ENCODE assay signal across 22 cellular contexts in the genomic region with DNA sequence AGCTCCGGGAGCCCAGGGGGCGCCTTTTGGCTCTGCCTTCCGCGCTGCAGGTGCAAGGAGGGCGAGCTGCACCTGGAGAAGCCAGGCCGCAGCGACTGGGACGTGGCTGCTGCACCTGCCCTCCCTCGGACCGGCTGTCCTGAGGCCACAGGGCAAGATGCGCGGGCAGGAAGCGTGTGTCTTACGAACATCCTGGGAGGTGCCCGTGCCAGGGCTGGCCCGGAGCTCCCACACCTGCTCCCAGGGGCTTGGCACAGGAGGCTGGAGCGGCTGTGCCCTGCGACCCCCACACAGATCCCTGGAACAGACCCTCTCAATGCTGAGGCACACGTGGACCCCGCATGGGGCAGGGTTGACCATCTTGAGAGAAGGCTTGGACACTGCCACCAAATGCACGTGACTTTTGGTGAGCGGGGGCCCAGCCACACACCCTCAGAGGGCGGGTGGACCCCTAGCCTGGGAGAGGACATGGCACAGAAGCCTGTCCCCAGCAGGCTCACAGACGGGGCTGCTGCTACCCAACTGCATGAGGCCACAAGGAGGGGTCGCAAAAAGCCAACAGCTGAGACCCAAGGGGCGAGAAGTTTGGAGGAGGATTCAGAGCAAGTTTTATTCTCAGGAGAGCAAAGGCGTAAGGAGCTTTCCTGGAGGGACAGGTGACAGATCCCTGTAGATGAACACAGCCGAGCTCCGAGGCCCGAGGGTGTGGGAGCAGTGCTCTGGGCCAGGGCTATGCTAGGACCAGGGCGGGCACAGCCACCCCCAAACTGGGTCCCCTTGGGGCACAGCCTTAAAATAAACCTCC. TPM values are rescaled to one million over a fixed set of nuclear protein-coding genes. Genes with fewer than 3 reads are reported as not detected.
A peak's percentile ranks its signal among the peaks of the same experiment; 100 is the strongest.
DNase-seq lines count a peak whose midpoint lies in the region; ATAC-seq, FAIRE-seq and TF ChIP-seq lines count a peak whose summit lies in the region.
"Had no signal": no experiment of that assay in that cellular context is flagged by ENCODE, and none has a peak within 500 bp of the region (broad histone marks: within the 10 kb centered on the region; RNA-seq: fewer than 3 reads in every experiment).

No MANE protein-coding gene starts in this region.

- H4K20me1 ChIP-seq in Karpas-422 (ENCODE audit: insufficient read depth, low read depth, low read length) = peaks cover 21% of the 10 kb centered on the region; the same call in 1 of the 2 replicates
- H4K20me1 ChIP-seq in HepG2 (ENCODE audit: insufficient read depth, low read length) = peaks cover 4% of the 10 kb centered on the region; the same call in 1 of the 2 replicates

- TF ChIP-seq POLR2A in Peyer's patch (IDR thresholded peaks at IDR 0.05) (no peak), HepG2 (IDR thresholded peaks at IDR 0.05; ENCODE audit: insufficient read depth in 1 of 2, low read depth in 2 of 2, low read length in 2 of 2) (no peak)

- no peak overlapping the region for H2AFZ ChIP-seq in Karpas-422 (ENCODE audit: low read length)
- no peak overlapping the region for H2AFZ ChIP-seq in HepG2 (ENCODE audit: low read length)

- H3K36me3 Mint-ChIP-seq in Caco-2 (ENCODE audit: insufficient read depth, unreplicated experiment) = peaks cover 69% of the 10 kb centered on the region

- H3K9ac ChIP-seq in Karpas-422 (ENCODE audit: low read length) (peak overlapping the region; percentile 53; the same call in 1 of the 2 replicates), HepG2 (ENCODE audit: insufficient read depth, low read depth, low read length) (no peak overlapping the region)

- H3K9me3 ChIP-seq in Karpas-422 (ENCODE audit: low read length) (no peaks in the 10 kb centered on the region), Peyer's patch (no peaks in the 10 kb centered on the region), HepG2 (ENCODE audit: low read length) (no peaks in the 10 kb centered on the region), Caco-2 (peaks cover 6% of the 10 kb centered on the region; the same call in 1 of the 2 replicates), HAP-1 (no peaks in the 10 kb centered on the region)
- H3K9me3 ChIP-seq: heart left ventricle, prostate gland, upper lobe of left lung had no signal

- H3K4me1 ChIP-seq in Karpas-422 (ENCODE audit: low read length) = peaks cover 31% of the 10 kb centered on the region
- peaks cover 0 to 42% (median 3%) of the 10 kb centered on the region in 4 donors for H3K4me1 ChIP-seq in Peyer's patch
- peaks cover 31% of the 10 kb centered on the region for H3K4me1 ChIP-seq in HepG2 (ENCODE audit: insufficient read depth, low read length)
- H3K4me1 ChIP-seq in Caco-2 = no peaks in the 10 kb centered on the region
- no peaks in the 10 kb centered on the region; the same call in 1 of the 2 replicates for H3K4me1 ChIP-seq in HAP-1

- CTCF ChIA-PET in HepG2 (lab: Yijun Ruan, JAX; ENCODE audit: low intra/inter-chr PET ratio, low total read pairs) = no interaction called here
- CTCF ChIA-PET in Caco-2 (lab: Charles Lee) = interaction anchor here (0.6 kb wide), 1 partner anchor 239 kb away, joined by 3 read pairs; no protein-coding TSS in a partner anchor

- TF ChIP-seq EP300 in HepG2 (IDR thresholded peaks at IDR 0.05; ENCODE audit: low read depth in 2 of 2, low read length in 2 of 2) (no peak), HepG2 (CRISPR knock-in tag; IDR thresholded peaks at IDR 0.05; ENCODE audit: borderline replicate concordance) (no peak)

- POLR2A ChIA-PET in HepG2 (lab: Yijun Ruan, JAX) (interaction anchor here (1.1 kb wide), 1 partner anchor 27 kb away, joined by 3 read pairs; the partner anchor contains the start of gene CEP131), Caco-2 (lab: Charles Lee) (no interaction called here)

- FAIRE-seq in HepG2 (lab: Jason Lieb, UNC) = no peak
- FAIRE-seq: GM18507, H54 had no signal

- ATAC-seq in HepG2 = no peak
- ATAC-seq: stimulated activated naive CD8-positive, alpha-beta T cell treated with anti-CD3 and anti-CD28 coated beads, Interleukin-15, Interleukin-2, amounts not matched to agents 100 U/mL and 50 U/mL, for 24 hours had no signal

- intact Hi-C loops in HepG2 (cut with micrococcal nuclease; ENCODE audit: unreplicated experiment) (no loop called here), Caco-2 (cut with micrococcal nuclease; ENCODE audit: unreplicated experiment) (no loop called here)

- H3K9me2 ChIP-seq in Karpas-422 (replicated peaks; ENCODE audit: insufficient read depth, low read length) = no peaks in the 10 kb centered on the region

- H3K36me3 ChIP-seq in Karpas-422 (ENCODE audit: insufficient read depth, low read length) (peaks cover 15% of the 10 kb centered on the region; the same call in 1 of the 2 replicates), Peyer's patch (peaks cover 0 to 16% (median 0%) of the 10 kb centered on the region in 3 donors), HepG2 (replicated peaks in 1 of 2; ENCODE audit: control insufficient read depth in 1 of 2, insufficient read depth in 2 of 2, low read length in 2 of 2) (peaks cover 16 to 20% of the 10 kb centered on the region in 2 experiments), Caco-2 (ENCODE audit: control insufficient read depth, insufficient read depth, low read length) (peaks cover 3% of the 10 kb centered on the region; the same call in 1 of the 2 replicates), HAP-1 (replicated peaks) (peaks cover 26% of the 10 kb centered on the region)

- H3K27ac ChIP-seq in Karpas-422 (ENCODE audit: low read length) = peak overlapping the region; percentile 85
- H3K27ac ChIP-seq in Peyer's patch = peak overlapping the region in 3 of 4 donors; percentile 5 to 73 (median 61)
- no peak overlapping the region for H3K27ac ChIP-seq in HepG2 (ENCODE audit: extremely low read length, insufficient read depth, low read length)
- H3K27ac ChIP-seq: HL-60, prostate gland, upper lobe of left lung had no signal

- DNase-seq in NCI-H1417 (lab: John Stamatoyannopoulos, UW) (peak in 2 of 3 experiments; percentile 76 to 78), NCI-H1417 treated with DMSO at 0.1 percent for 48 hours (lab: John Stamatoyannopoulos, UW) (no peak), Karpas-422 (no peak), Peyer's patch (peak in 1 of 3 donors; percentile 67), HepG2 (ENCODE audit: low spot score) (no peak), NCI-H146 treated with DMSO at 0.1 percent for 48 hours (lab: John Stamatoyannopoulos, UW; ENCODE audit: unreplicated experiment) (no peak), Caco-2 (no peak), HAP-1 (ENCODE audit: low spot score in 2 of 2) (no peak)
- DNase-seq: 8988T; activated CD4-positive, alpha-beta memory T cell treated with anti-CD3 and anti-CD28 coated beads for 36 hours; CD4-positive, CD25-positive, alpha-beta regulatory T cell; KG1; nephron progenitor cell; stimulated activated naive CD8-positive, alpha-beta T cell treated with anti-CD3 and anti-CD28 coated beads, Interleukin-15, Interleukin-2, amounts not matched to agents 100 U/mL and 50 U/mL, for 24 hours; T-helper 1 cell had no signal

- 94% methylated on average over 30 of the region's 31 CpGs for WGBS in HepG2 (ENCODE audit: low lambda C conversion rate)

- in situ Hi-C loops in HepG2 (cut with HindIII; ENCODE audit: extremely low pct_ligation_motif_present, low pct_unique_long_range_greater_than_20kb) (no loop called here), HAP-1 (cut with MboI; ENCODE audit: low sequenced_read_pairs) (no loop called here)

- H3K27me3 ChIP-seq in Karpas-422 (ENCODE audit: low read length) (no peaks in the 10 kb centered on the region), Peyer's patch (no peaks in the 10 kb centered on the region), HepG2 (ENCODE audit: control insufficient read depth in 1 of 2, insufficient read depth in 2 of 2, low read length in 2 of 2) (no peaks in the 10 kb centered on the region), Caco-2 (replicated peaks; ENCODE audit: control insufficient read depth, insufficient read depth, low read length) (no peaks in the 10 kb centered on the region), HAP-1 (ENCODE audit: low read depth) (no peaks in the 10 kb centered on the region)
- H3K27me3 ChIP-seq: heart left ventricle, upper lobe of left lung had no signal

- TF ChIP-seq CTCF in Peyer's patch (IDR thresholded peaks at IDR 0.05) = no peak
- TF ChIP-seq CTCF in HepG2 (CRISPR knock-in tag; IDR thresholded peaks at IDR 0.05) = no peak
- TF ChIP-seq CTCF in Caco-2 (IDR thresholded peaks at IDR 0.05; ENCODE audit: insufficient read depth in 1 of 2, low read depth in 1 of 2, low read length in 1 of 2, severe bottlenecking in 1 of 2, unreplicated experiment in 1 of 2) = no peak

- no peaks in the 10 kb centered on the region for H3K79me2 ChIP-seq in Karpas-422 (ENCODE audit: low read length)
- no peaks in the 10 kb centered on the region for H3K79me2 ChIP-seq in HepG2 (ENCODE audit: insufficient read depth, low read length)

- BruUV-seq in HepG2 (replicated peaks; lab: Mats Ljungman, UMichigan) (no TSS peak), Caco-2 (replicated peaks; lab: Mats Ljungman, UMichigan) (no TSS peak)

- no peaks in the 10 kb centered on the region for H3K4me1 Mint-ChIP-seq in Caco-2 (ENCODE audit: low read depth, unreplicated experiment)

- no peak overlapping the region for H3K4me3 Mint-ChIP-seq in Caco-2 (ENCODE audit: unreplicated experiment)
- H3K4me3 Mint-ChIP-seq: activated CD4-positive, alpha-beta memory T cell treated with anti-CD3 and anti-CD28 coated beads for 36 hours; activated T-helper 1 cell treated with anti-CD3 and anti-CD28 coated beads, Interleukin-12 subunit alpha, Interleukin-12 subunit beta, Interleukin-2, Interleukin-4 antibody, amounts not matched to agents 30 ng/mL and 10 ng/mL and 1 ng/mL, durations not matched to agents 14 hours and 24 hours and 36 hours; CD4-positive, CD25-positive, alpha-beta regulatory T cell; nephron progenitor cell had no signal

- TF ChIP-seq RAD21 in HepG2 (CRISPR knock-in tag; IDR thresholded peaks at IDR 0.05) = no peak

- H3K4me3 ChIP-seq in Karpas-422 (ENCODE audit: low read length) = peak overlapping the region; percentile 43; the same call in 1 of the 2 replicates
- H3K4me3 ChIP-seq in Peyer's patch = no peak overlapping the region
- H3K4me3 ChIP-seq in HepG2 (replicated peaks in 1 of 3; ENCODE audit: insufficient read depth in 1 of 3, low read depth in 2 of 3, low read length in 3 of 3) = no peak overlapping the region
- no peak overlapping the region for H3K4me3 ChIP-seq in Caco-2 (ENCODE audit: low read depth, low read length)
- H3K4me3 ChIP-seq in HAP-1 = no peak overlapping the region
- H3K4me3 ChIP-seq: heart left ventricle, prostate gland, upper lobe of left lung had no signal

- H3K27ac Mint-ChIP-seq in Caco-2 (ENCODE audit: unreplicated experiment) = no peak overlapping the region
- H3K27ac Mint-ChIP-seq: activated CD4-positive, alpha-beta memory T cell treated with anti-CD3 and anti-CD28 coated beads for 36 hours; activated T-helper 1 cell treated with anti-CD3 and anti-CD28 coated beads, Interleukin-12 subunit alpha, Interleukin-12 subunit beta, Interleukin-2, Interleukin-4 antibody, amounts not matched to agents 30 ng/mL and 10 ng/mL and 1 ng/mL, durations not matched to agents 14 hours and 24 hours and 36 hours; CD4-positive, CD25-positive, alpha-beta regulatory T cell; nephron progenitor cell had no signal

- H3K4me2 ChIP-seq in Karpas-422 (ENCODE audit: low read depth, low read length, poor library complexity, severe bottlenecking) (peak overlapping the region; percentile 77), HepG2 (ENCODE audit: low read depth, low read length) (no peak overlapping the region)

- H3K27me3 Mint-ChIP-seq in Caco-2 (ENCODE audit: insufficient read depth, unreplicated experiment) = no peaks in the 10 kb centered on the region
- H3K27me3 Mint-ChIP-seq: activated CD4-positive, alpha-beta memory T cell treated with anti-CD3 and anti-CD28 coated beads for 36 hours; CD4-positive, CD25-positive, alpha-beta regulatory T cell had no signal

- no peaks in the 10 kb centered on the region for H3K9me3 Mint-ChIP-seq in Caco-2 (ENCODE audit: unreplicated experiment)
- H3K9me3 Mint-ChIP-seq: activated CD4-positive, alpha-beta memory T cell treated with anti-CD3 and anti-CD28 coated beads for 36 hours; activated T-helper 1 cell treated with anti-CD3 and anti-CD28 coated beads, Interleukin-12 subunit alpha, Interleukin-12 subunit beta, Interleukin-2, Interleukin-4 antibody, amounts not matched to agents 30 ng/mL and 10 ng/mL and 1 ng/mL, durations not matched to agents 14 hours and 24 hours and 36 hours; nephron progenitor cell had no signal

RNA-seq across cellular contexts. Expression of gene NDUFAF8, which starts 11.4 kb away (rescaled TPM):
- total RNA-seq in Karpas-422 (2014; rRNA removed; shearing (Covaris generic); ENCODE audit: low replicate concordance) = 34.7 and 81.5 TPM in 2 replicates
- total RNA-seq in Peyer's patch (10 to 100 TPM; 17.8 to 62.7 (median 25.2) TPM), HepG2 (2016; rRNA removed; fragmentation: Illumina TruSeq; extraction: Trizol) (213 and 233 TPM in 2 replicates), Caco-2 (2022) (65.0 and 66.7 TPM in 2 replicates)
- total RNA-seq in HepG2 (2016; cell fraction: cytosol; rRNA removed; fragmentation: Illumina TruSeq; extraction: Trizol; ENCODE audit: low read depth) = 565 and 636 TPM in 2 replicates
- 209 and 214 TPM in 2 replicates for total RNA-seq in HepG2 (2016; cell fraction: insoluble cytoplasmic fraction; rRNA removed; fragmentation: Illumina TruSeq; extraction: Trizol)
- total RNA-seq in HepG2 (2016; cell fraction: membrane; rRNA removed; fragmentation: Illumina TruSeq; extraction: Trizol) = 441 and 487 TPM in 2 replicates
- 99.9 and 114 TPM in 2 replicates for total RNA-seq in HepG2 (2016; cell fraction: nucleus; rRNA removed; fragmentation: Illumina TruSeq; extraction: Trizol)
- 62.4 and 75.6 TPM in 2 replicates for polyA plus RNA-seq in HepG2 (2011; rRNA removed)
- 52.0 and 67.0 TPM in 2 replicates for polyA plus RNA-seq in HepG2 (2011; cell fraction: cytosol; rRNA removed)
- 67.0 and 99.7 TPM in 2 replicates for polyA plus RNA-seq in HepG2 (2011; cell fraction: nucleus; rRNA removed)
- 74.7 and 106 TPM in 2 replicates for polyA plus RNA-seq in HepG2 (2012)
- 562 and 639 TPM in 2 replicates for polyA plus RNA-seq in HepG2 (2016; cell fraction: cytosol; fragmentation: Illumina TruSeq; extraction: Trizol; ENCODE audit: low read depth)
- polyA plus RNA-seq in HepG2 (2016; cell fraction: insoluble cytoplasmic fraction; fragmentation: Illumina TruSeq; extraction: Trizol; ENCODE audit: low read depth) = 170 and 188 TPM in 2 replicates
- 357 and 397 TPM in 2 replicates for polyA plus RNA-seq in HepG2 (2016; cell fraction: membrane; fragmentation: Illumina TruSeq; extraction: Trizol; ENCODE audit: low read depth)
- polyA plus RNA-seq in HepG2 (2016; cell fraction: nucleus; fragmentation: Illumina TruSeq; extraction: Trizol; ENCODE audit: insufficient read depth, low read depth) = 180 and 208 TPM in 2 replicates
- polyA minus RNA-seq in HepG2 (2011; rRNA and poly(A)+ RNA removed; ENCODE audit: low replicate concordance) = 13.6 and 21.7 TPM in 2 replicates
- 4.9 and 8.2 TPM in 2 replicates for polyA minus RNA-seq in HepG2 (2011; cell fraction: cytosol; rRNA and poly(A)+ RNA removed)
- 26.2 and 31.2 TPM in 2 replicates for polyA minus RNA-seq in HepG2 (2011; cell fraction: nucleus; rRNA and poly(A)+ RNA removed)

RNA-seq across cellular contexts. Expression of gene TEPSIN, which starts 11.6 kb away (rescaled TPM):
- 14.5 and 36.6 TPM in 2 replicates for total RNA-seq in Karpas-422 (2014; rRNA removed; shearing (Covaris generic); ENCODE audit: low replicate concordance)
- 100 to 1,000 TPM in 1 of 4 donors, 10 to 100 TPM in 3; 38.0 to 156 (median 79.4) TPM for total RNA-seq in Peyer's patch
- total RNA-seq in HepG2 (2016; rRNA removed; fragmentation: Illumina TruSeq; extraction: Trizol) = 8.5 and 18.8 TPM in 2 replicates
- 5.0 and 7.5 TPM in 2 replicates for total RNA-seq in HepG2 (2016; cell fraction: cytosol; rRNA removed; fragmentation: Illumina TruSeq; extraction: Trizol; ENCODE audit: low read depth)
- 7.1 and 20.3 TPM in 2 replicates for total RNA-seq in HepG2 (2016; cell fraction: insoluble cytoplasmic fraction; rRNA removed; fragmentation: Illumina TruSeq; extraction: Trizol)
- 7.0 and 8.1 TPM in 2 replicates for total RNA-seq in HepG2 (2016; cell fraction: membrane; rRNA removed; fragmentation: Illumina TruSeq; extraction: Trizol)
- 24.5 and 27.8 TPM in 2 replicates for total RNA-seq in HepG2 (2016; cell fraction: nucleus; rRNA removed; fragmentation: Illumina TruSeq; extraction: Trizol)
- polyA plus RNA-seq in HepG2 (2011; rRNA removed) = 16.1 and 19.7 TPM in 2 replicates
- polyA plus RNA-seq in HepG2 (2011; cell fraction: cytosol; rRNA removed) = 4.0 and 8.2 TPM in 2 replicates
- polyA plus RNA-seq in HepG2 (2011; cell fraction: nucleus; rRNA removed) = 328 and 418 TPM in 2 replicates
- 9.5 and 16.4 TPM in 2 replicates for polyA plus RNA-seq in HepG2 (2012)
- 2.4 and 2.5 TPM in 2 replicates for polyA plus RNA-seq in HepG2 (2016; cell fraction: cytosol; fragmentation: Illumina TruSeq; extraction: Trizol; ENCODE audit: low read depth)
- polyA plus RNA-seq in HepG2 (2016; cell fraction: insoluble cytoplasmic fraction; fragmentation: Illumina TruSeq; extraction: Trizol; ENCODE audit: low read depth) = 6.3 and 9.9 TPM in 2 replicates
- polyA plus RNA-seq in HepG2 (2016; cell fraction: membrane; fragmentation: Illumina TruSeq; extraction: Trizol; ENCODE audit: low read depth) = 4.3 and 6.0 TPM in 2 replicates
- polyA plus RNA-seq in HepG2 (2016; cell fraction: nucleus; fragmentation: Illumina TruSeq; extraction: Trizol; ENCODE audit: insufficient read depth, low read depth) = 90.2 and 98.6 TPM in 2 replicates
- polyA minus RNA-seq in HepG2 (2011; rRNA and poly(A)+ RNA removed; ENCODE audit: low replicate concordance) = 14.1 and 21.0 TPM in 2 replicates
- polyA minus RNA-seq in HepG2 (2011; cell fraction: cytosol; rRNA and poly(A)+ RNA removed) = 3.4 and 3.7 TPM in 2 replicates
- 39.0 and 47.9 TPM in 2 replicates for polyA minus RNA-seq in HepG2 (2011; cell fraction: nucleus; rRNA and poly(A)+ RNA removed)
- total RNA-seq in Caco-2 (2022) = 38.7 and 40.3 TPM in 2 replicates

RNA-seq across cellular contexts. Expression of gene CEP131, which starts 27.7 kb away (rescaled TPM):
- total RNA-seq in Karpas-422 (2014; rRNA removed; shearing (Covaris generic); ENCODE audit: low replicate concordance) = 5.1 and 23.6 TPM in 2 replicates
- total RNA-seq in Peyer's patch (10 to 100 TPM in 2 of 4 donors, 1 to 10 TPM in 2; 3.5 to 77.6 (median 9.8) TPM), HepG2 (2016; rRNA removed; fragmentation: Illumina TruSeq; extraction: Trizol) (11.1 and 16.8 TPM in 2 replicates), Caco-2 (2022) (28.4 and 29.4 TPM in 2 replicates)
- total RNA-seq in HepG2 (2016; cell fraction: cytosol; rRNA removed; fragmentation: Illumina TruSeq; extraction: Trizol; ENCODE audit: low read depth) = 2.2 and 3.5 TPM in 2 replicates
- total RNA-seq in HepG2 (2016; cell fraction: insoluble cytoplasmic fraction; rRNA removed; fragmentation: Illumina TruSeq; extraction: Trizol) = 8.4 and 18.4 TPM in 2 replicates
- 5.8 and 6.2 TPM in 2 replicates for total RNA-seq in HepG2 (2016; cell fraction: membrane; rRNA removed; fragmentation: Illumina TruSeq; extraction: Trizol)
- total RNA-seq in HepG2 (2016; cell fraction: nucleus; rRNA removed; fragmentation: Illumina TruSeq; extraction: Trizol) = 10.7 and 12.3 TPM in 2 replicates
- polyA plus RNA-seq in HepG2 (2011; rRNA removed) = 5.0 and 5.6 TPM in 2 replicates
- 3.0 and 5.8 TPM in 2 replicates for polyA plus RNA-seq in HepG2 (2011; cell fraction: cytosol; rRNA removed)
- 31.7 and 46.2 TPM in 2 replicates for polyA plus RNA-seq in HepG2 (2011; cell fraction: nucleus; rRNA removed)
- polyA plus RNA-seq in HepG2 (2012) = 6.3 and 6.8 TPM in 2 replicates
- polyA plus RNA-seq in HepG2 (2016; cell fraction: cytosol; fragmentation: Illumina TruSeq; extraction: Trizol; ENCODE audit: low read depth) = 2.7 and 3.3 TPM in 2 replicates
- 11.8 and 13.5 TPM in 2 replicates for polyA plus RNA-seq in HepG2 (2016; cell fraction: insoluble cytoplasmic fraction; fragmentation: Illumina TruSeq; extraction: Trizol; ENCODE audit: low read depth)
- 4.3 and 4.6 TPM in 2 replicates for polyA plus RNA-seq in HepG2 (2016; cell fraction: membrane; fragmentation: Illumina TruSeq; extraction: Trizol; ENCODE audit: low read depth)
- 35.7 and 41.4 TPM in 2 replicates for polyA plus RNA-seq in HepG2 (2016; cell fraction: nucleus; fragmentation: Illumina TruSeq; extraction: Trizol; ENCODE audit: insufficient read depth, low read depth)
- polyA minus RNA-seq in HepG2 (2011; rRNA and poly(A)+ RNA removed; ENCODE audit: low replicate concordance) = 4.8 and 5.8 TPM in 2 replicates
- 3.0 and 4.2 TPM in 2 replicates for polyA minus RNA-seq in HepG2 (2011; cell fraction: cytosol; rRNA and poly(A)+ RNA removed)
- 7.6 and 8.0 TPM in 2 replicates for polyA minus RNA-seq in HepG2 (2011; cell fraction: nucleus; rRNA and poly(A)+ RNA removed)

RNA-seq across cellular contexts. Expression of gene SLC38A10, which starts 44.6 kb away (rescaled TPM):
- total RNA-seq in Karpas-422 (2014; rRNA removed; shearing (Covaris generic); ENCODE audit: low replicate concordance) = 20.8 and 48.8 TPM in 2 replicates
- 100 to 1,000 TPM; 126 to 206 (median 169) TPM for total RNA-seq in Peyer's patch
- total RNA-seq in HepG2 (2016; rRNA removed; fragmentation: Illumina TruSeq; extraction: Trizol) = 23.0 and 55.8 TPM in 2 replicates
- total RNA-seq in HepG2 (2016; cell fraction: cytosol; rRNA removed; fragmentation: Illumina TruSeq; extraction: Trizol; ENCODE audit: low read depth) = 18.5 and 23.3 TPM in 2 replicates
- 19.1 and 55.8 TPM in 2 replicates for total RNA-seq in HepG2 (2016; cell fraction: insoluble cytoplasmic fraction; rRNA removed; fragmentation: Illumina TruSeq; extraction: Trizol)
- total RNA-seq in HepG2 (2016; cell fraction: membrane; rRNA removed; fragmentation: Illumina TruSeq; extraction: Trizol) = 18.8 and 20.0 TPM in 2 replicates
- total RNA-seq in HepG2 (2016; cell fraction: nucleus; rRNA removed; fragmentation: Illumina TruSeq; extraction: Trizol) = 52.6 and 64.0 TPM in 2 replicates
- 23.4 and 33.6 TPM in 2 replicates for polyA plus RNA-seq in HepG2 (2011; rRNA removed)
- polyA plus RNA-seq in HepG2 (2011; cell fraction: cytosol; rRNA removed) = 20.1 and 34.6 TPM in 2 replicates
- 63.4 and 88.4 TPM in 2 replicates for polyA plus RNA-seq in HepG2 (2011; cell fraction: nucleus; rRNA removed)
- 22.8 and 28.0 TPM in 2 replicates for polyA plus RNA-seq in HepG2 (2012)
- 5.7 and 7.1 TPM in 2 replicates for polyA plus RNA-seq in HepG2 (2016; cell fraction: cytosol; fragmentation: Illumina TruSeq; extraction: Trizol; ENCODE audit: low read depth)
- 19.7 and 23.4 TPM in 2 replicates for polyA plus RNA-seq in HepG2 (2016; cell fraction: insoluble cytoplasmic fraction; fragmentation: Illumina TruSeq; extraction: Trizol; ENCODE audit: low read depth)
- polyA plus RNA-seq in HepG2 (2016; cell fraction: membrane; fragmentation: Illumina TruSeq; extraction: Trizol; ENCODE audit: low read depth) = 10.4 and 11.4 TPM in 2 replicates
- polyA plus RNA-seq in HepG2 (2016; cell fraction: nucleus; fragmentation: Illumina TruSeq; extraction: Trizol; ENCODE audit: insufficient read depth, low read depth) = 123 and 129 TPM in 2 replicates
- polyA minus RNA-seq in HepG2 (2011; rRNA and poly(A)+ RNA removed; ENCODE audit: low replicate concordance) = 53.9 and 165 TPM in 2 replicates
- polyA minus RNA-seq in HepG2 (2011; cell fraction: cytosol; rRNA and poly(A)+ RNA removed) = 62.7 and 77.3 TPM in 2 replicates
- polyA minus RNA-seq in HepG2 (2011; cell fraction: nucleus; rRNA and poly(A)+ RNA removed) = 25.7 and 27.8 TPM in 2 replicates
- 131 and 137 TPM in 2 replicates for total RNA-seq in Caco-2 (2022)

Comparison
In these comparisons a context has a peak if more than half of its experiments do, and no peak if none do; other contexts are left out.
1. DNase-seq: peak in NCI-H1417 (2 of 3); none in NCI-H1417 treated with DMSO at 0.1 percent for 48 hours (single experiment), Karpas-422 (single experiment), HepG2 (single experiment), NCI-H146 treated with DMSO at 0.1 percent for 48 hours (single experiment), Caco-2 (0 of 2) and HAP-1 (0 of 2).